Comparison of ENCODE assay signal across 8 cellular contexts in genomic region chr9:105608685-105609598, GRCh38.
DNase-seq lines count a peak whose midpoint lies in the region; ATAC-seq and TF ChIP-seq lines count a peak whose summit lies in the region.

No MANE protein-coding gene starts in this region.

- DNase-seq in DMS79 treated with DMSO at 0.1 percent for 48 hours (lab: John Stamatoyannopoulos, UW) (peak; percentile 0), DMS79 (lab: John Stamatoyannopoulos, UW) (no peak), RPMI8226 (peak; percentile 53), fibroblast of mammary gland (ENCODE audit: low read depth) (peak; percentile 65), pons (ENCODE audit: low spot score) (peak; percentile 74), NK-92 (lab: John Stamatoyannopoulos, UW; ENCODE audit: unreplicated experiment) (no peak)

- no peaks in the 10 kb centered on the region for H3K79me2 ChIP-seq in Loucy (ENCODE audit: insufficient read depth, low read length)

- no peak overlapping the region for H2AFZ ChIP-seq in Loucy (ENCODE audit: low read length)

- no peaks in the 10 kb centered on the region for H3K9me2 ChIP-seq in Loucy (replicated peaks; ENCODE audit: low read depth, low read length)

- H4K20me1 ChIP-seq in Loucy (ENCODE audit: insufficient read depth, low read length, poor library complexity, severe bottlenecking), result no peaks in the 10 kb centered on the region

- no peaks in the 10 kb centered on the region for H3K9me3 ChIP-seq in Loucy (ENCODE audit: insufficient read depth, low read depth, low read length)

- peak; percentile 72 for TF ChIP-seq CTCF in Loucy (conservative IDR thresholded peaks at IDR 0.05; ENCODE audit: low read length)
- TF ChIP-seq CTCF in fibroblast of mammary gland (conservative IDR thresholded peaks at IDR 0.05; ENCODE audit: control insufficient read depth, insufficient read depth, low read depth, low read length), result peak; percentile 51

- H3K4me3 ChIP-seq in Loucy (ENCODE audit: low read length, poor library complexity, severe bottlenecking) (no peak overlapping the region), fibroblast of mammary gland (ENCODE audit: control insufficient read depth, low read depth, low read length) (no peak overlapping the region)

- H3K9ac ChIP-seq in Loucy (ENCODE audit: low read depth, low read length, poor library complexity, severe bottlenecking), result no peak overlapping the region

- H3K4me1 ChIP-seq in Loucy (ENCODE audit: insufficient read depth, low read length, poor library complexity, severe bottlenecking), result no peaks in the 10 kb centered on the region

- H3K27me3 ChIP-seq in Loucy (ENCODE audit: insufficient read depth, low read length, poor library complexity, severe bottlenecking), result no peaks in the 10 kb centered on the region

- H3K4me2 ChIP-seq in Loucy (ENCODE audit: low read depth, low read length, poor library complexity, severe bottlenecking), result no peak overlapping the region

- peaks cover 4% of the 10 kb centered on the region; the same call in 1 of the 2 replicates for H3F3A ChIP-seq in Loucy (ENCODE audit: low read depth)

- ATAC-seq in GM21723 (IDR thresholded peaks at IDR 0.05; ENCODE audit: unreplicated experiment), result peak; percentile 81

- no peaks in the 10 kb centered on the region; the same call in 1 of the 2 replicates for H3K36me3 ChIP-seq in Loucy (ENCODE audit: insufficient read depth, low read length)

Comparison
In these comparisons a context has a peak if more than half of its experiments do, and no peak if none do; other contexts are left out.
1. DNase-seq: peak in DMS79 treated with DMSO at 0.1 percent for 48 hours (single experiment), RPMI8226 (single experiment), fibroblast of mammary gland (single experiment) and pons (single experiment); none in DMS79 (single experiment) and NK-92 (single experiment).